Comparison of ENCODE assay signal across 15 cellular contexts in genomic region chr12:52895726-52896189, GRCh38. TPM values are rescaled to one million over a fixed set of nuclear protein-coding genes. Genes with fewer than 3 reads are reported as not detected.
DNase-seq lines count a peak whose midpoint lies in the region; ATAC-seq and TF ChIP-seq lines count a peak whose summit lies in the region.
"Had no signal": no experiment of that assay in that cellular context is flagged by ENCODE, and none has a peak within 500 bp of the region (broad histone marks: within the 10 kb centered on the region; RNA-seq: fewer than 3 reads in every experiment).

No MANE protein-coding gene starts in this region.

- no peak overlapping the region for H2AFZ ChIP-seq in H9 (ENCODE audit: low read length)
- no peak overlapping the region for H2AFZ ChIP-seq in neuronal stem cell (ENCODE audit: low read length)

- H2BK15ac ChIP-seq in H9 (ENCODE audit: low read depth, low read length) (no peak overlapping the region), neuronal stem cell (ENCODE audit: low read length) (no peak overlapping the region)

- H4K8ac ChIP-seq in H9 (replicated peaks; ENCODE audit: insufficient read length, low read depth, low read length): no peak overlapping the region
- no peak overlapping the region for H4K8ac ChIP-seq in neuronal stem cell (ENCODE audit: low read depth, low read length)

- H3K27ac ChIP-seq in H9 (ENCODE audit: insufficient read length, low read depth, low read length) (no peak overlapping the region), neuronal stem cell (replicated peaks; ENCODE audit: low read length) (no peak overlapping the region)
- H3K27ac ChIP-seq in CD4-positive, alpha-beta memory T cell (ENCODE audit: low read depth, low read length): no peak overlapping the region

- H3K9ac ChIP-seq in H9 (ENCODE audit: extremely low read depth, insufficient read length, low read length) (no peak overlapping the region), neuronal stem cell (ENCODE audit: low read depth, low read length, poor library complexity) (no peak overlapping the region)

- TF ChIP-seq CTCF in H9 (conservative IDR thresholded peaks at IDR 0.05): no peak

- CTCF ChIA-PET in CD4-positive, alpha-beta memory T cell (lab: Charles Lee; ENCODE audit: partially characterized antibody): interaction anchor here (1.3 to 2.4 kb wide), 3 partner anchors 10 to 85 kb away, joined by 6 to 11 read pairs (median 7); no protein-coding TSS in a partner anchor
- CTCF ChIA-PET in activated CD8-positive, alpha-beta memory T cell treated with anti-CD3 and anti-CD28 coated beads, Interleukin-2, amount 10 ng/mL, durations not matched to agents 7 days and 5 days (lab: Charles Lee): interaction anchor here (2.2 to 5.2 kb wide), 2 partner anchors 11 to 16 kb away, joined by 8 to 37 read pairs; no protein-coding TSS in a partner anchor

- H4K91ac ChIP-seq in H9 (ENCODE audit: insufficient read length, low read depth, low read length) (no peak overlapping the region), neuronal stem cell (ENCODE audit: low read depth, low read length, poor library complexity) (no peak overlapping the region)

- no peaks in the 10 kb centered on the region for H3K27me3 ChIP-seq in H9 (ENCODE audit: insufficient read depth, low read length)
- H3K27me3 ChIP-seq in neuronal stem cell (ENCODE audit: control insufficient read depth in 3 of 3, insufficient read depth in 3 of 3, low read depth in 1 of 3, low read length in 3 of 3): no peaks in the 10 kb centered on the region
- no peaks in the 10 kb centered on the region for H3K27me3 ChIP-seq in CD4-positive, alpha-beta memory T cell (ENCODE audit: insufficient read depth, low read length)

- peaks cover 18 to 39% (median 39%) of the 10 kb centered on the region in 3 experiments; a peak in 6 of 7 replicates for H3K36me3 Mint-ChIP-seq in H9 (ENCODE audit: insufficient read depth in 1 of 3, low read depth in 3 of 3)
- H3K36me3 Mint-ChIP-seq in CD4-positive, alpha-beta memory T cell: no peaks in the 10 kb centered on the region
- no peaks in the 10 kb centered on the region for H3K36me3 Mint-ChIP-seq in activated CD8-positive, alpha-beta memory T cell treated with anti-CD3 and anti-CD28 coated beads, Interleukin-2, amount 10 ng/mL, durations not matched to agents 7 days and 5 days

- H3K27ac Mint-ChIP-seq in H9: peak overlapping the region in 2 of 3 experiments; percentile 44 to 66; a peak in 1 of 7 replicates
- H3K27ac Mint-ChIP-seq in CD4-positive, alpha-beta memory T cell: peak overlapping the region in 1 of 7 donors; percentile 31
- H3K27ac Mint-ChIP-seq in activated CD8-positive, alpha-beta memory T cell treated with anti-CD3 and anti-CD28 coated beads, Interleukin-2, amount 10 ng/mL, durations not matched to agents 7 days and 5 days: no peak overlapping the region
- H3K27ac Mint-ChIP-seq: activated B cell treated with CpG ODN at 0.5 μM for 24 hours had no signal

- no peaks in the 10 kb centered on the region for H3K4me1 ChIP-seq in H9 (ENCODE audit: insufficient read depth, low read length)
- H3K4me1 ChIP-seq in neuronal stem cell (ENCODE audit: control insufficient read depth in 2 of 2, insufficient read depth in 1 of 2, low read depth in 1 of 2, low read length in 2 of 2): no peaks in the 10 kb centered on the region
- H3K4me1 ChIP-seq in CD4-positive, alpha-beta memory T cell (ENCODE audit: insufficient read depth, low read length): no peaks in the 10 kb centered on the region

- H2BK12ac ChIP-seq in H9 (ENCODE audit: insufficient read length, low read depth, low read length): no peak overlapping the region
- H2BK12ac ChIP-seq in neuronal stem cell (ENCODE audit: low read length): no peak overlapping the region

- H3K18ac ChIP-seq in H9 (ENCODE audit: insufficient read length, low read depth, low read length) (no peak overlapping the region), neuronal stem cell (ENCODE audit: low read length) (peak overlapping the region; percentile 38)

- intact Hi-C loops in CD4-positive, alpha-beta memory T cell (cut with micrococcal nuclease): no loop called here

- H3K9me3 Mint-ChIP-seq in H9: peaks cover 0 to 3% of the 10 kb centered on the region in 2 experiments; a peak in 2 of 5 replicates
- no peaks in the 10 kb centered on the region for H3K9me3 Mint-ChIP-seq in CD4-positive, alpha-beta memory T cell
- H3K9me3 Mint-ChIP-seq in activated CD8-positive, alpha-beta memory T cell treated with anti-CD3 and anti-CD28 coated beads, Interleukin-2, amount 10 ng/mL, durations not matched to agents 7 days and 5 days (ENCODE audit: low read depth): no peaks in the 10 kb centered on the region
- H3K9me3 Mint-ChIP-seq: activated B cell treated with CpG ODN at 0.5 μM for 24 hours had no signal

- no CpG with 5 or more reads among the region's 2 CpGs for WGBS in H9 (ENCODE audit: extremely low coverage, insufficient read length, low lambda C conversion rate)
- no CpG with 5 or more reads among the region's 2 CpGs for WGBS in neuronal stem cell (ENCODE audit: extremely low coverage in 2 of 2, insufficient read length in 2 of 2, insufficient replicate concordance in 1 of 2), 2 donors

- no peak overlapping the region for H2BK5ac ChIP-seq in H9 (ENCODE audit: insufficient read length, low read length)
- no peak overlapping the region for H2BK5ac ChIP-seq in neuronal stem cell (ENCODE audit: low read length)

- H2BK120ac ChIP-seq in H9 (ENCODE audit: low read depth, low read length, poor library complexity, severe bottlenecking): no peak overlapping the region
- H2BK120ac ChIP-seq in neuronal stem cell (ENCODE audit: low read depth, low read length): no peak overlapping the region

- H3K79me2 ChIP-seq in H9 (ENCODE audit: insufficient read depth, low read length): no peaks in the 10 kb centered on the region

- no peaks in the 10 kb centered on the region for H3K27me3 Mint-ChIP-seq in H9 (ENCODE audit: low read depth)
- peaks cover 2 to 15% of the 10 kb centered on the region in 2 donors for H3K27me3 Mint-ChIP-seq in CD4-positive, alpha-beta memory T cell
- peaks cover 5% of the 10 kb centered on the region for H3K27me3 Mint-ChIP-seq in activated CD8-positive, alpha-beta memory T cell treated with anti-CD3 and anti-CD28 coated beads, Interleukin-2, amount 10 ng/mL, durations not matched to agents 7 days and 5 days

- no peak overlapping the region for H3T11ph ChIP-seq in H9 (ENCODE audit: low read length)

- H3K14ac ChIP-seq in H9 (ENCODE audit: insufficient read depth, low read length) (no peak overlapping the region), neuronal stem cell (ENCODE audit: low read length) (no peak overlapping the region)

- no peaks in the 10 kb centered on the region for H4K20me1 ChIP-seq in H9 (ENCODE audit: control insufficient read depth, insufficient read depth, insufficient read length)

- H3K4ac ChIP-seq in H9 (ENCODE audit: low read depth, low read length) (no peak overlapping the region), neuronal stem cell (ENCODE audit: low read length) (no peak overlapping the region)

- peak; percentile 40 for DNase-seq in NCI-H1092 (lab: John Stamatoyannopoulos, UW)
- no peak for DNase-seq in NCI-H1092 treated with DMSO at 0.1 percent for 48 hours (lab: John Stamatoyannopoulos, UW)
- DNase-seq in H9: no peak
- no peak for DNase-seq in neuronal stem cell (ENCODE audit: low spot score)
- DNase-seq in CD4-positive, alpha-beta memory T cell: no peak
- DNase-seq in NCI-H82 treated with DMSO at 0.1 percent for 48 hours (lab: John Stamatoyannopoulos, UW; ENCODE audit: unreplicated experiment): no peak
- DNase-seq in activated CD8-positive, alpha-beta memory T cell treated with anti-CD3 and anti-CD28 coated beads, Interleukin-2, amount 10 ng/mL, durations not matched to agents 7 days and 5 days: no peak
- DNase-seq: activated B cell treated with CpG ODN at 0.5 μM for 24 hours, Kasumi-1, NCI-H2227 treated with DMSO at 0.1 percent for 48 hours, retina had no signal

- no peak overlapping the region for H4K5ac ChIP-seq in H9 (ENCODE audit: insufficient read length, low read depth, low read length)

- H3K4me3 Mint-ChIP-seq in H9: no peak overlapping the region
- H3K4me3 Mint-ChIP-seq in CD4-positive, alpha-beta memory T cell: no peak overlapping the region
- no peak overlapping the region for H3K4me3 Mint-ChIP-seq in activated CD8-positive, alpha-beta memory T cell treated with anti-CD3 and anti-CD28 coated beads, Interleukin-2, amount 10 ng/mL, durations not matched to agents 7 days and 5 days
- H3K4me3 Mint-ChIP-seq: activated B cell treated with CpG ODN at 0.5 μM for 24 hours had no signal

- ATAC-seq in esophagus mucosa: peak; percentile 37
- ATAC-seq in activated CD8-positive, alpha-beta memory T cell treated with anti-CD3 and anti-CD28 coated beads, Interleukin-2, amount 10 ng/mL, durations not matched to agents 7 days and 5 days: no peak

- no peak overlapping the region for H3K4me3 ChIP-seq in neuronal stem cell (ENCODE audit: low read length in 2 of 2)
- H3K4me3 ChIP-seq in CD4-positive, alpha-beta memory T cell (ENCODE audit: low read length in 2 of 2): no peak overlapping the region

- H3K9me3 ChIP-seq in H9 (ENCODE audit: control insufficient read depth, low read depth, low read length) (no peaks in the 10 kb centered on the region), neuronal stem cell (replicated peaks in 1 of 2; ENCODE audit: control insufficient read depth in 2 of 2, insufficient read depth in 1 of 2, low read depth in 1 of 2, low read length in 2 of 2) (no peaks in the 10 kb centered on the region)
- H3K9me3 ChIP-seq in CD4-positive, alpha-beta memory T cell (ENCODE audit: control insufficient read depth in 1 of 2, low read length in 2 of 2): no peaks in the 10 kb centered on the region

- H3K23ac ChIP-seq in H9 (ENCODE audit: insufficient read length, low read depth, low read length): no peak overlapping the region
- H3K23ac ChIP-seq in neuronal stem cell (ENCODE audit: low read depth, low read length, poor library complexity): peak overlapping the region; percentile 13

- H3K4me1 Mint-ChIP-seq in H9: no peaks in the 10 kb centered on the region
- peaks cover 0 to under 1% (median 0%) of the 10 kb centered on the region in 4 donors for H3K4me1 Mint-ChIP-seq in CD4-positive, alpha-beta memory T cell
- H3K4me1 Mint-ChIP-seq in activated CD8-positive, alpha-beta memory T cell treated with anti-CD3 and anti-CD28 coated beads, Interleukin-2, amount 10 ng/mL, durations not matched to agents 7 days and 5 days: no peaks in the 10 kb centered on the region
- H3K4me1 Mint-ChIP-seq: activated B cell treated with CpG ODN at 0.5 μM for 24 hours had no signal

- peaks cover 0 to 28% of the 10 kb centered on the region in 2 donors for H3K36me3 ChIP-seq in neuronal stem cell (replicated peaks in 1 of 2; ENCODE audit: control insufficient read depth in 2 of 2, insufficient read depth in 2 of 2, low read length in 2 of 2)
- no peaks in the 10 kb centered on the region for H3K36me3 ChIP-seq in CD4-positive, alpha-beta memory T cell (ENCODE audit: insufficient read depth, low read length)

- H3K56ac ChIP-seq in H9 (ENCODE audit: insufficient read length, low read depth, low read length): no peak overlapping the region

- POLR2A ChIA-PET in CD4-positive, alpha-beta memory T cell (lab: Charles Lee; ENCODE audit: partially characterized antibody): no interaction called here

- no peaks in the 10 kb centered on the region for H3K23me2 ChIP-seq in H9 (ENCODE audit: insufficient read length, low read depth, low read length, poor library complexity, severe bottlenecking)

- no peak overlapping the region for H3K4me2 ChIP-seq in H9 (ENCODE audit: insufficient read depth, insufficient read length, low read length)
- H3K4me2 ChIP-seq in neuronal stem cell (ENCODE audit: insufficient read depth, low read length, poor library complexity, severe bottlenecking): no peak overlapping the region

- no peak overlapping the region for H2BK20ac ChIP-seq in H9 (ENCODE audit: low read depth, low read length, poor library complexity, severe bottlenecking)

- H3K79me1 ChIP-seq in H9 (ENCODE audit: insufficient read depth, low read depth, low read length, poor library complexity, severe bottlenecking): no peaks in the 10 kb centered on the region
- no peaks in the 10 kb centered on the region for H3K79me1 ChIP-seq in neuronal stem cell (ENCODE audit: low read depth, low read length)

- H2AK5ac ChIP-seq in H9 (ENCODE audit: insufficient read length, low read length): no peak overlapping the region
- no peak overlapping the region for H2AK5ac ChIP-seq in neuronal stem cell (ENCODE audit: low read depth, low read length)

RNA-seq across cellular contexts. Expression of gene KRT8, which starts 9.1 kb away (rescaled TPM):
- total RNA-seq in H9 (2021): 244 and 247 TPM in 2 replicates
- 40.1 TPM for total RNA-seq in esophagus mucosa
- 179 TPM for polyA plus RNA-seq in neuronal stem cell (2013, experiment 1 of 2)
- 174 TPM for polyA plus RNA-seq in neuronal stem cell (2013, experiment 2 of 2)
- under 1 TPM; 0.29 to 0.91 TPM for total RNA-seq in CD4-positive, alpha-beta memory T cell
- polyA plus RNA-seq in CD4-positive, alpha-beta memory T cell: 1 to 10 TPM in 1 of 2 donors, under 1 TPM in 1; 0.36 to 1.1 TPM
- total RNA-seq in activated CD8-positive, alpha-beta memory T cell treated with anti-CD3 and anti-CD28 coated beads, Interleukin-2, amount 10 ng/mL, durations not matched to agents 7 days and 5 days: under 1 TPM; 0.26 to 0.41 TPM

RNA-seq across cellular contexts. Expression of gene KRT78, which starts 47.0 kb away (rescaled TPM):
- not detected in 2 replicates for total RNA-seq in H9 (2021)
- 291 TPM for total RNA-seq in esophagus mucosa
- not detected for polyA plus RNA-seq in neuronal stem cell (2013, experiment 1 of 2)
- polyA plus RNA-seq in neuronal stem cell (2013, experiment 2 of 2): not detected
- total RNA-seq in CD4-positive, alpha-beta memory T cell: not detected
- polyA plus RNA-seq in CD4-positive, alpha-beta memory T cell: not detected
- total RNA-seq in activated CD8-positive, alpha-beta memory T cell treated with anti-CD3 and anti-CD28 coated beads, Interleukin-2, amount 10 ng/mL, durations not matched to agents 7 days and 5 days: not detected
- total RNA-seq: A172, activated B cell treated with CpG ODN at 0.5 μM for 24 hours, fibroblast of lung, mononuclear cell had no signal
- polyA plus RNA-seq: fibroblast of lung had no signal

RNA-seq across cellular contexts. Expression of gene KRT18, which starts 53.2 kb away (rescaled TPM):
- 245 and 263 TPM in 2 replicates for total RNA-seq in H9 (2021)
- total RNA-seq in esophagus mucosa: 80.0 TPM
- 80.9 TPM for polyA plus RNA-seq in neuronal stem cell (2013, experiment 1 of 2)
- 82.5 TPM for polyA plus RNA-seq in neuronal stem cell (2013, experiment 2 of 2)
- 1 to 10 TPM; 7.4 TPM for total RNA-seq in CD4-positive, alpha-beta memory T cell
- polyA plus RNA-seq in CD4-positive, alpha-beta memory T cell: 1 to 10 TPM; 4.2 to 6.2 TPM
- under 1 TPM; 0.54 to 0.99 TPM for total RNA-seq in activated CD8-positive, alpha-beta memory T cell treated with anti-CD3 and anti-CD28 coated beads, Interleukin-2, amount 10 ng/mL, durations not matched to agents 7 days and 5 days

Comparison
In these comparisons a context has a peak if more than half of its experiments do, and no peak if none do; other contexts are left out.
1. RNA of gene KRT8, which starts 9.1 kb away (total RNA-seq): 244 to 247 TPM in H9 and 40.1 TPM in esophagus mucosa (single experiment); 0.29 to 0.91 TPM in CD4-positive, alpha-beta memory T cell and 0.26 to 0.41 TPM in activated CD8-positive, alpha-beta memory T cell treated with anti-CD3 and anti-CD28 coated beads, Interleukin-2, amount 10 ng/mL, durations not matched to agents 7 days and 5 days; every median in the first group is over 10 times any median in the second.
2. RNA of gene KRT78, which starts 47.0 kb away (total RNA-seq): 291 TPM in esophagus mucosa (single experiment); not detected in H9, not detected in CD4-positive, alpha-beta memory T cell and not detected in activated CD8-positive, alpha-beta memory T cell treated with anti-CD3 and anti-CD28 coated beads, Interleukin-2, amount 10 ng/mL, durations not matched to agents 7 days and 5 days; every median in the first group is over 100 times any median in the second.
3. RNA of gene KRT18, which starts 53.2 kb away (total RNA-seq): 245 to 263 TPM in H9, 80.0 TPM in esophagus mucosa (single experiment) and 7.4 TPM in CD4-positive, alpha-beta memory T cell; 0.54 to 0.99 TPM in activated CD8-positive, alpha-beta memory T cell treated with anti-CD3 and anti-CD28 coated beads, Interleukin-2, amount 10 ng/mL, durations not matched to agents 7 days and 5 days; every median in the first group is over 4 times any median in the second.